8 cellular contexts compared by ENCODE assay signal in the genomic region with DNA sequence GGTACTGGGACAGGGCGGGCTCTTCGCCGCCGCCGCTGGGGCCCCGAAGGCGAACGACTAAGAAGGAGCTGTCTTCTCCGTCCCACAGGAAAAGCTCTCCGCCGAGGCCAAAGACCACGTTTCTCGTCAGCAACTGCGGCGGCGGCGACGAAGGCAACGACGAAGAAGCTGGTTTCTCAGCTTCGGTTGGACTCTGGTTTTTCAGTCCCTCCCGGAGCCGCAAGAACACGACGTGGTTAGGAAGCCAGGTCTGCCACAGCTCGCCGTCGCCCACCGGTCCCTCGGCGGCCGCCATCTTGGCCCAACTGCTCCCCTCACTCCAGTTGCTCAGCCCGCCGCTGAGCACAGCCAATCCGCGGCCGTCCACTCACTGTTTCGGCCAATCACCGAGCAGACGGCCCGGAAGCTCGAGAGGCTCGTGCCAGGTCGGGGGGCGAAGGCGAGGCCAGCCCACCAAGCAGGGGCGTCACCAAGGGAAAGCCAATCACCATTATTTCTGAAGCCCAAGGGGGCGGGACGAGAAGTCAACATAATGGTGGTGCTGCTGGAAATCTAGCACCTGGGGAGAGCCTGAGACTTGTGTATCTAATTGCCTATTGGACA. TPM values are rescaled to one million over a fixed set of nuclear protein-coding genes. Genes with fewer than 3 reads are reported as not detected.
A peak's percentile ranks its signal among the peaks of the same experiment; 100 is the strongest.
DNase-seq lines count a peak whose midpoint lies in the region; ATAC-seq and TF ChIP-seq lines count a peak whose summit lies in the region.

Gene NUP88 (minus strand): TSS at position 307 of the 603 bp plus-strand sequence. CDS start 12 bp downstream, at position 295.

- peaks cover 6% of the 10 kb centered on the region for H3K4me1 Mint-ChIP-seq in GM23338
- peaks cover 16 to 56% (median 40%) of the 10 kb centered on the region in 7 donors for H3K4me1 Mint-ChIP-seq in naive thymus-derived CD4-positive, alpha-beta T cell
- peaks cover 13 to 32% of the 10 kb centered on the region in 2 donors for H3K4me1 Mint-ChIP-seq in stimulated activated naive B cell treated with anti-CD40 and anti-IgM and Interleukin-4, amounts not matched to agents 10 μg/mL and 1 μg/mL and 100 μg/mL, for 72 hours

- intact Hi-C loops in naive thymus-derived CD4-positive, alpha-beta T cell (cut with micrococcal nuclease): loop anchor here (1.0 to 5.0 kb wide), 11 partner anchors 20 to 1813 kb away; partner anchors contain the start of genes C1QBP (in 2 of the 2), PFN1 (in 2 of the 2), DERL2 (in 1 of the 2) and DVL2 (in 1 of the 2)

- H3K9me3 Mint-ChIP-seq in GM23338: no peaks in the 10 kb centered on the region
- H3K9me3 Mint-ChIP-seq in naive thymus-derived CD4-positive, alpha-beta T cell: peaks cover 0 to 4% (median 0%) of the 10 kb centered on the region in 11 donors
- no peaks in the 10 kb centered on the region for H3K9me3 Mint-ChIP-seq in stimulated activated naive B cell treated with anti-CD40 and anti-IgM and Interleukin-4, amounts not matched to agents 10 μg/mL and 1 μg/mL and 100 μg/mL, for 72 hours

- peak; percentile 98 for ATAC-seq in GM23338
- peak; percentile 94 for ATAC-seq in naive thymus-derived CD4-positive, alpha-beta T cell
- peak; percentile 88 to 91 for ATAC-seq in stimulated activated naive B cell treated with anti-CD40 and anti-IgM and Interleukin-4, amounts not matched to agents 10 μg/mL and 1 μg/mL and 100 μg/mL, for 72 hours (replicated peaks)

- peak within 1 kb of the TSS; percentile 98 for H3K4me3 Mint-ChIP-seq in GM23338
- H3K4me3 Mint-ChIP-seq in naive thymus-derived CD4-positive, alpha-beta T cell: peak within 1 kb of the TSS; percentile 93 to 100 (median 98)
- peak within 1 kb of the TSS; percentile 93 to 98 for H3K4me3 Mint-ChIP-seq in stimulated activated naive B cell treated with anti-CD40 and anti-IgM and Interleukin-4, amounts not matched to agents 10 μg/mL and 1 μg/mL and 100 μg/mL, for 72 hours

- DNase-seq in GM23338 (ENCODE audit: low spot score) (peak; percentile 99), LHCN-M2 (ENCODE audit: low read depth) (peak; percentile 97), RPMI8226 (peak; percentile 90), fibroblast of gingiva (ENCODE audit: low read depth) (peak; percentile 94)
- peak; percentile 82 to 94 for DNase-seq in activated T-helper 1 cell treated with anti-CD3 and anti-CD28 coated beads, Interleukin-2, amount 50 U/mL, for 16 hours (ENCODE audit: low read depth in 1 of 2, low spot score in 1 of 2)
- peak; percentile 86 to 97 (median 95) for DNase-seq in naive thymus-derived CD4-positive, alpha-beta T cell
- peak; percentile 97 for DNase-seq in stimulated activated naive B cell treated with anti-CD40 and anti-IgM and Interleukin-4, amounts not matched to agents 10 μg/mL and 1 μg/mL and 100 μg/mL, for 72 hours

- POLR2A ChIA-PET in naive thymus-derived CD4-positive, alpha-beta T cell (lab: Charles Lee): interaction anchor here (0.5 to 2.2 kb wide), 12 partner anchors 10 to 377 kb away, joined by 3 to 46 read pairs (median 4); partner anchors contain the start of genes C1QBP, DERL2, MIS12 and ZNF594

- H3K36me3 Mint-ChIP-seq in GM23338 (ENCODE audit: low read depth): peaks cover 66% of the 10 kb centered on the region
- peaks cover 4 to 25% (median 15%) of the 10 kb centered on the region in 5 donors for H3K36me3 Mint-ChIP-seq in naive thymus-derived CD4-positive, alpha-beta T cell
- H3K36me3 Mint-ChIP-seq in stimulated activated naive B cell treated with anti-CD40 and anti-IgM and Interleukin-4, amounts not matched to agents 10 μg/mL and 1 μg/mL and 100 μg/mL, for 72 hours: peaks cover 23 to 41% of the 10 kb centered on the region in 2 donors

- H3K27me3 Mint-ChIP-seq in GM23338 (ENCODE audit: insufficient read depth, low read depth, poor library complexity): peaks cover 10% of the 10 kb centered on the region
- H3K27me3 Mint-ChIP-seq in naive thymus-derived CD4-positive, alpha-beta T cell: peaks cover 0 to 2% (median 0%) of the 10 kb centered on the region in 5 donors
- H3K27me3 Mint-ChIP-seq in stimulated activated naive B cell treated with anti-CD40 and anti-IgM and Interleukin-4, amounts not matched to agents 10 μg/mL and 1 μg/mL and 100 μg/mL, for 72 hours: no peaks in the 10 kb centered on the region

- no peaks in the 10 kb centered on the region for H3K9me3 ChIP-seq in DOHH2 (ENCODE audit: control insufficient read depth, insufficient read depth, low read length)
- no peaks in the 10 kb centered on the region for H3K9me3 ChIP-seq in naive thymus-derived CD4-positive, alpha-beta T cell (ENCODE audit: control insufficient read depth in 2 of 3, low read length in 3 of 3)

- H3K4me1 ChIP-seq in DOHH2 (ENCODE audit: control insufficient read depth, low read length) (peaks cover 36% of the 10 kb centered on the region), GM23338 (ENCODE audit: insufficient read depth) (peaks cover 8% of the 10 kb centered on the region)
- H3K4me1 ChIP-seq in naive thymus-derived CD4-positive, alpha-beta T cell (ENCODE audit: control insufficient read depth in 2 of 2, insufficient read depth in 2 of 2, low read length in 2 of 2): peaks cover 26% of the 10 kb centered on the region in 2 donors

- H3K36me3 ChIP-seq in DOHH2 (ENCODE audit: control insufficient read depth, low read length): peaks cover 83% of the 10 kb centered on the region
- H3K36me3 ChIP-seq in GM23338 (ENCODE audit: insufficient read depth): peaks cover 51% of the 10 kb centered on the region
- peaks cover 11 to 39% (median 21%) of the 10 kb centered on the region in 3 experiments for H3K36me3 ChIP-seq in naive thymus-derived CD4-positive, alpha-beta T cell (ENCODE audit: control insufficient read depth in 2 of 3, insufficient read depth in 3 of 3, low read length in 3 of 3)

- peaks cover 86% of the 10 kb centered on the region for H3K79me2 ChIP-seq in DOHH2 (ENCODE audit: control insufficient read depth, low read length)
- peaks cover 86% of the 10 kb centered on the region for H3K79me2 ChIP-seq in GM23338 (replicated peaks; ENCODE audit: insufficient read depth)

- H3K27me3 ChIP-seq in DOHH2 (ENCODE audit: control insufficient read depth, low read length): no peaks in the 10 kb centered on the region
- H3K27me3 ChIP-seq in GM23338 (ENCODE audit: insufficient read depth): no peaks in the 10 kb centered on the region
- H3K27me3 ChIP-seq in naive thymus-derived CD4-positive, alpha-beta T cell (ENCODE audit: control insufficient read depth in 2 of 2, insufficient read depth in 2 of 2, low read length in 2 of 2): no peaks in the 10 kb centered on the region

- H4K20me1 ChIP-seq in DOHH2 (ENCODE audit: control insufficient read depth, insufficient read depth, low read depth, low read length): peaks cover 24% of the 10 kb centered on the region
- peaks cover 24% of the 10 kb centered on the region for H4K20me1 ChIP-seq in GM23338 (replicated peaks; ENCODE audit: insufficient read depth)

- H3K4me2 ChIP-seq in DOHH2 (ENCODE audit: low read length) (peak within 1 kb of the TSS; percentile 90), GM23338 (peak within 1 kb of the TSS; percentile 100)

- CTCF ChIA-PET in naive thymus-derived CD4-positive, alpha-beta T cell (lab: Charles Lee): interaction anchor here (1.2 kb wide), 1 partner anchor 20 kb away, joined by 9 read pairs; the partner anchor contains the start of gene C1QBP

- TF ChIP-seq CTCF in DOHH2 (IDR thresholded peaks at IDR 0.05; ENCODE audit: low read depth, low read length, poor library complexity, severe bottlenecking) (no peak), GM23338 (conservative IDR thresholded peaks at IDR 0.05; ENCODE audit: low read depth in 2 of 2) (no peak)

- H3K4me3 ChIP-seq in DOHH2 (ENCODE audit: low read length) (peak within 1 kb of the TSS; percentile 93), GM23338 (peak within 1 kb of the TSS; percentile 94)
- peak within 1 kb of the TSS; percentile 93 for H3K4me3 ChIP-seq in naive thymus-derived CD4-positive, alpha-beta T cell (ENCODE audit: low read length)

- peak within 1 kb of the TSS; percentile 99 for H3K27ac Mint-ChIP-seq in GM23338
- peak within 1 kb of the TSS; percentile 89 to 100 (median 99) for H3K27ac Mint-ChIP-seq in naive thymus-derived CD4-positive, alpha-beta T cell
- H3K27ac Mint-ChIP-seq in stimulated activated naive B cell treated with anti-CD40 and anti-IgM and Interleukin-4, amounts not matched to agents 10 μg/mL and 1 μg/mL and 100 μg/mL, for 72 hours: peak within 1 kb of the TSS; percentile 98

- peak within 1 kb of the TSS; percentile 86; the same call in 1 of the 2 replicates for H2AFZ ChIP-seq in GM23338

- H3F3A ChIP-seq in DOHH2 (ENCODE audit: control insufficient read depth, insufficient read depth) (peaks cover 5% of the 10 kb centered on the region), GM23338 (replicated peaks; ENCODE audit: low read depth) (no peaks in the 10 kb centered on the region)

- H3K27ac ChIP-seq in DOHH2 (ENCODE audit: low read depth, low read length) (peak within 1 kb of the TSS; percentile 90), GM23338 (ENCODE audit: low read depth) (peak within 1 kb of the TSS; percentile 89)
- peak within 1 kb of the TSS; percentile 94 for H3K27ac ChIP-seq in naive thymus-derived CD4-positive, alpha-beta T cell (ENCODE audit: low read depth, low read length)

- H3K9me2 ChIP-seq in DOHH2 (replicated peaks; ENCODE audit: control insufficient read depth, low read length) (no peaks in the 10 kb centered on the region), GM23338 (ENCODE audit: insufficient read depth) (no peaks in the 10 kb centered on the region)

TF ChIP-seq in GM23338, 12 proteins besides CTCF, POLR2A, EP300 and RAD21:
- peak; percentile 91 for TF ChIP-seq POLR2AphosphoS5 (IDR thresholded peaks at IDR 0.05; ENCODE audit: low read depth)
- TF ChIP-seq NANOG (IDR thresholded peaks at IDR 0.05; ENCODE audit: borderline replicate concordance): no peak

RNA-seq across cellular contexts. Expression of gene NUP88, which starts in this region (rescaled TPM):
- 140 and 172 TPM in 2 replicates for total RNA-seq in GM23338 (2014; rRNA removed; shearing (Covaris generic))
- polyA plus RNA-seq in GM23338 (2016; fragmentation: Nextera tagmentation; extraction: Ambion mirVana): 103 and 110 TPM in 2 replicates
- 108 and 109 TPM in 2 replicates for total RNA-seq in LHCN-M2 (2014; rRNA removed)
- 59.7 TPM for polyA plus RNA-seq in LHCN-M2 (2012)
- total RNA-seq in naive thymus-derived CD4-positive, alpha-beta T cell: 100 to 1,000 TPM in 4 of 5 experiments, 10 to 100 TPM in 1; 85.7 to 135 (median 111) TPM
- 100 to 1,000 TPM in 1 of 2 donors, 10 to 100 TPM in 1; 96.0 to 148 TPM for polyA plus RNA-seq in naive thymus-derived CD4-positive, alpha-beta T cell

Comparison
In these comparisons a context has a peak if more than half of its experiments do, and no peak if none do; other contexts are left out.
1. Peak in every context shown above with its lines: DNase-seq, ATAC-seq, H3K4me3 ChIP-seq and H3K27ac ChIP-seq.